26 cellular contexts compared by ENCODE assay signal in the genomic region with DNA sequence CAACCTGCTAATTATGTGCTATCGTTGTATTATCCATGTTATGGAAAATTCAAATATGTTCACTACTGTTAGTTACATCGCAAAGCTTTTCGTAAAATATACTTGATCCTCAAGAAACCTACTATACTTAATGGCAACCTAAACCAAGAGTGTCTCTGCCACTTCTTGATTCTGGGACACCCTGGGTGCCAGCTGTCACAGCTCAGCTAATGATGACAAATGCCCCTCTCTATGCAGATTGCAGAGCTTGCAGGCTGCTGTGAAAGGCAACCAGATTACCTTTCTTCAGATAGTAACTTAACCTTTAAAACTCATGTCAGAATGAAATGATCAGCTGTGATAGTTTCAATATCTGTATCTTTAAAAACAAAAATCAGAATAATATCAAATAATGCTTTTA. TPM values are rescaled to one million over a fixed set of nuclear protein-coding genes. Genes with fewer than 3 reads are reported as not detected.
DNase-seq lines count a peak whose midpoint lies in the region; ATAC-seq, FAIRE-seq and TF ChIP-seq lines count a peak whose summit lies in the region.
"Had no signal": no experiment of that assay in that cellular context is flagged by ENCODE, and none has a peak within 500 bp of the region (broad histone marks: within the 10 kb centered on the region; RNA-seq: fewer than 3 reads in every experiment).

No MANE protein-coding gene starts in this region.

- no peaks in the 10 kb centered on the region for H3K79me2 ChIP-seq in SU-DHL-6 (ENCODE audit: insufficient read depth, low read length)

- peak overlapping the region; percentile 56 for H3K4me2 ChIP-seq in SU-DHL-6 (ENCODE audit: low read depth, low read length, poor library complexity, severe bottlenecking)

- no peaks in the 10 kb centered on the region for H4K20me1 ChIP-seq in SU-DHL-6 (ENCODE audit: low read depth, low read length)

- no peaks in the 10 kb centered on the region for H3K9me3 ChIP-seq in SU-DHL-6 (ENCODE audit: insufficient read depth, low read length)
- H3K9me3 ChIP-seq: neutrophil had no signal

- no peaks in the 10 kb centered on the region for H3K9me2 ChIP-seq in SU-DHL-6 (replicated peaks; ENCODE audit: insufficient read depth, low read length)

- H2AFZ ChIP-seq in SU-DHL-6 (ENCODE audit: low read depth, low read length, severe bottlenecking): no peak overlapping the region

- H3K36me3 ChIP-seq in SU-DHL-6 (ENCODE audit: low read length): no peaks in the 10 kb centered on the region
- H3K36me3 ChIP-seq: neutrophil had no signal

- no peak overlapping the region for H3K4me3 ChIP-seq in SU-DHL-6 (ENCODE audit: insufficient read depth, low read length, poor library complexity, severe bottlenecking)

- H3K9ac ChIP-seq in SU-DHL-6 (ENCODE audit: low read length): no peak overlapping the region

- peak overlapping the region; percentile 49; the same call in 1 of the 2 replicates for H3K27ac ChIP-seq in SU-DHL-6 (ENCODE audit: low read depth, low read length)
- H3K27ac ChIP-seq: neutrophil had no signal

- no peaks in the 10 kb centered on the region for H3K9me3 Mint-ChIP-seq in activated naive CD8-positive, alpha-beta T cell treated with anti-CD3 and anti-CD28 coated beads for 36 hours
- H3K9me3 Mint-ChIP-seq: CD14-positive monocyte; stimulated activated naive B cell treated with anti-CD40 and anti-IgM and Interleukin-4, amounts not matched to agents 10 μg/mL and 1 μg/mL and 100 μg/mL, for 72 hours had no signal

- H3K27ac Mint-ChIP-seq in activated naive CD8-positive, alpha-beta T cell treated with anti-CD3 and anti-CD28 coated beads for 36 hours: no peak overlapping the region
- H3K27ac Mint-ChIP-seq: CD14-positive monocyte; stimulated activated naive B cell treated with anti-CD40 and anti-IgM and Interleukin-4, amounts not matched to agents 10 μg/mL and 1 μg/mL and 100 μg/mL, for 72 hours had no signal

- H3K4me1 Mint-ChIP-seq in activated naive CD8-positive, alpha-beta T cell treated with anti-CD3 and anti-CD28 coated beads for 36 hours: no peaks in the 10 kb centered on the region
- H3K4me1 Mint-ChIP-seq: CD14-positive monocyte; stimulated activated naive B cell treated with anti-CD40 and anti-IgM and Interleukin-4, amounts not matched to agents 10 μg/mL and 1 μg/mL and 100 μg/mL, for 72 hours had no signal

- ATAC-seq in left colon: no peak
- ATAC-seq: stimulated activated naive B cell treated with anti-CD40 and anti-IgM and Interleukin-4, amounts not matched to agents 10 μg/mL and 1 μg/mL and 100 μg/mL, for 72 hours had no signal

- H3K27me3 Mint-ChIP-seq in activated naive CD8-positive, alpha-beta T cell treated with anti-CD3 and anti-CD28 coated beads for 36 hours: peaks cover 1% of the 10 kb centered on the region
- H3K27me3 Mint-ChIP-seq: stimulated activated naive B cell treated with anti-CD40 and anti-IgM and Interleukin-4, amounts not matched to agents 10 μg/mL and 1 μg/mL and 100 μg/mL, for 72 hours had no signal

- no peak overlapping the region for H3K4me3 Mint-ChIP-seq in activated naive CD8-positive, alpha-beta T cell treated with anti-CD3 and anti-CD28 coated beads for 36 hours
- H3K4me3 Mint-ChIP-seq: CD14-positive monocyte; stimulated activated naive B cell treated with anti-CD40 and anti-IgM and Interleukin-4, amounts not matched to agents 10 μg/mL and 1 μg/mL and 100 μg/mL, for 72 hours had no signal

- no peak for TF ChIP-seq CTCF in D721Med (IDR thresholded peaks at IDR 0.05; ENCODE audit: insufficient read depth, missing control alignments)
- TF ChIP-seq CTCF in SU-DHL-6 (IDR thresholded peaks at IDR 0.05; ENCODE audit: insufficient read depth, low read length, poor library complexity, severe bottlenecking): no peak

- intact Hi-C loops in left colon (cut with DNase I, micrococcal nuclease): no loop called here

- no peaks in the 10 kb centered on the region for H3K36me3 Mint-ChIP-seq in activated naive CD8-positive, alpha-beta T cell treated with anti-CD3 and anti-CD28 coated beads for 36 hours
- H3K36me3 Mint-ChIP-seq: CD14-positive monocyte; stimulated activated naive B cell treated with anti-CD40 and anti-IgM and Interleukin-4, amounts not matched to agents 10 μg/mL and 1 μg/mL and 100 μg/mL, for 72 hours had no signal

- H3K27me3 ChIP-seq in SU-DHL-6 (ENCODE audit: low read length): no peaks in the 10 kb centered on the region

- FAIRE-seq in D721Med (lab: Jason Lieb, UNC): peak; percentile 98
- FAIRE-seq: endothelial cell of umbilical vein, urothelium cell line had no signal

- peaks cover 3% of the 10 kb centered on the region; the same call in 1 of the 2 replicates for H3F3A ChIP-seq in SU-DHL-6 (ENCODE audit: insufficient read depth)

- DNase-seq in D721Med (ENCODE audit: insufficient read length, low spot score) (no peak), NAMALWA (ENCODE audit: low spot score) (peak; percentile 20), NCI-H2171 (lab: John Stamatoyannopoulos, UW) (peak; percentile 61), DMS53 (lab: John Stamatoyannopoulos, UW) (no peak), left colon (no peak)
- DNase-seq in NK-92 treated with Interleukin-12 subunit alpha and Interleukin-12 subunit beta, amount 100 ng/mL, for 24 hours (lab: John Stamatoyannopoulos, UW): no peak
- DNase-seq in activated naive CD8-positive, alpha-beta T cell treated with anti-CD3 and anti-CD28 coated beads for 36 hours: no peak
- DNase-seq: activated naive CD4-positive, alpha-beta T cell treated with Interleukin-2 at 50 U/mL for 16 hours; activated T-cell treated with anti-CD3 and anti-CD28 coated beads, Interleukin-2, amount 50 U/mL, for 48 hours; DMS153; HCEC 1CT; KBM-7; mammary epithelial cell; small intestine; stimulated activated CD4-positive, alpha-beta T cell treated with anti-CD3 and anti-CD28 coated beads, Interleukin-2, amount 100 ng/mL, for 48 hours; stimulated activated naive B cell treated with anti-CD40 and anti-IgM and Interleukin-4, amounts not matched to agents 10 μg/mL and 1 μg/mL and 100 μg/mL, for 72 hours had no signal

RNA-seq across cellular contexts. Expression of gene MAB21L1, which starts 9.0 kb away (rescaled TPM):
- under 1 TPM; 0.09 to 0.53 TPM for total RNA-seq in left colon
- under 1 TPM in 1 of 2 experiments, not detected in 1; 0.06 TPM for total RNA-seq in activated naive CD8-positive, alpha-beta T cell treated with anti-CD3 and anti-CD28 coated beads for 36 hours
- total RNA-seq: activated CD8-positive, alpha-beta memory T cell treated with anti-CD3 and anti-CD28 coated beads for 36 hours; dermis microvascular lymphatic vessel endothelial cell; endothelial cell of umbilical vein; HT-29; kidney epithelial cell; myocyte had no signal

Comparison
In these comparisons a context has a peak if more than half of its experiments do, and no peak if none do; other contexts are left out.
1. DNase-seq: peak in NAMALWA (single experiment) and NCI-H2171 (single experiment); none in D721Med (single experiment), NK-92 treated with Interleukin-12 subunit alpha and Interleukin-12 subunit beta, amount 100 ng/mL, for 24 hours (single experiment), DMS53 (single experiment), left colon (0 of 2) and activated naive CD8-positive, alpha-beta T cell treated with anti-CD3 and anti-CD28 coated beads for 36 hours (single experiment).